24 cellular contexts compared by ENCODE assay signal in genomic region chr4:153064571-153064970, GRCh38.
A peak's percentile ranks its signal among the peaks of the same experiment; 100 is the strongest.
DNase-seq lines count a peak whose midpoint lies in the region; ATAC-seq and TF ChIP-seq lines count a peak whose summit lies in the region.
"Had no signal": no experiment of that assay in that cellular context is flagged by ENCODE, and none has a peak within 500 bp of the region (broad histone marks: within the 10 kb centered on the region; RNA-seq: fewer than 3 reads in every experiment).

No MANE protein-coding gene starts in this region.

- H3K27ac Mint-ChIP-seq in neural progenitor cell: no peak overlapping the region
- H3K27ac Mint-ChIP-seq in activated CD8-positive, alpha-beta memory T cell treated with anti-CD3 and anti-CD28 coated beads, Interleukin-2, amount 10 ng/mL, durations not matched to agents 7 days and 5 days: no peak overlapping the region
- H3K27ac Mint-ChIP-seq: activated CD4-positive, alpha-beta T cell treated with anti-CD3 and anti-CD28 coated beads for 36 hours had no signal

- in situ Hi-C loops in HAP-1 (cut with MboI; ENCODE audit: low sequenced_read_pairs): no loop called here

- H3K4me1 Mint-ChIP-seq in neural progenitor cell: peaks cover 14% of the 10 kb centered on the region
- H3K4me1 Mint-ChIP-seq in activated CD8-positive, alpha-beta memory T cell treated with anti-CD3 and anti-CD28 coated beads, Interleukin-2, amount 10 ng/mL, durations not matched to agents 7 days and 5 days: no peaks in the 10 kb centered on the region
- H3K4me1 Mint-ChIP-seq: activated CD4-positive, alpha-beta T cell treated with anti-CD3 and anti-CD28 coated beads for 36 hours had no signal

- H3K27ac ChIP-seq in neural progenitor cell: no peak overlapping the region
- H3K27ac ChIP-seq: adrenal gland, BLaER1 had no signal

- no peak overlapping the region for H3K4me3 Mint-ChIP-seq in neural progenitor cell
- H3K4me3 Mint-ChIP-seq in activated CD8-positive, alpha-beta memory T cell treated with anti-CD3 and anti-CD28 coated beads, Interleukin-2, amount 10 ng/mL, durations not matched to agents 7 days and 5 days: no peak overlapping the region
- H3K4me3 Mint-ChIP-seq: activated CD4-positive, alpha-beta T cell treated with anti-CD3 and anti-CD28 coated beads for 36 hours had no signal

- H3F3A ChIP-seq in neural progenitor cell (ENCODE audit: low read depth): no peaks in the 10 kb centered on the region

- CTCF ChIA-PET in activated CD8-positive, alpha-beta memory T cell treated with anti-CD3 and anti-CD28 coated beads, Interleukin-2, amount 10 ng/mL, durations not matched to agents 7 days and 5 days (lab: Charles Lee): no interaction called here

- H3K27me3 ChIP-seq in NT2/D1 (ENCODE audit: insufficient read depth, insufficient read length) (no peaks in the 10 kb centered on the region), neural progenitor cell (no peaks in the 10 kb centered on the region), HAP-1 (ENCODE audit: low read depth) (no peaks in the 10 kb centered on the region)
- H3K27me3 ChIP-seq: adrenal gland, BLaER1 had no signal

- peak overlapping the region; percentile 24 for H3K4me2 ChIP-seq in neural progenitor cell
- H3K4me2 ChIP-seq: BLaER1, smooth muscle cell had no signal

- H3K9ac ChIP-seq in NT2/D1 (ENCODE audit: insufficient read length, low read depth): peak overlapping the region; percentile 8
- no peak overlapping the region for H3K9ac ChIP-seq in neural progenitor cell
- H3K9ac ChIP-seq: BLaER1 had no signal

- no peaks in the 10 kb centered on the region for H3K9me3 Mint-ChIP-seq in neural progenitor cell
- H3K9me3 Mint-ChIP-seq in activated CD8-positive, alpha-beta memory T cell treated with anti-CD3 and anti-CD28 coated beads, Interleukin-2, amount 10 ng/mL, durations not matched to agents 7 days and 5 days (ENCODE audit: low read depth): no peaks in the 10 kb centered on the region

- no peaks in the 10 kb centered on the region for H4K20me1 ChIP-seq in neural progenitor cell (ENCODE audit: low read depth)
- H4K20me1 ChIP-seq: BLaER1 had no signal

- DNase-seq in D341Med (ENCODE audit: low spot score) (peak; percentile 48), NT2/D1 (ENCODE audit: low read depth, low spot score) (no peak), neural progenitor cell (ENCODE audit: low spot score) (peak; percentile 47), Ammon's horn (ENCODE audit: low spot score) (no peak), HAP-1 (ENCODE audit: low spot score in 2 of 2) (no peak)
- no peak for DNase-seq in activated CD8-positive, alpha-beta memory T cell treated with anti-CD3 and anti-CD28 coated beads, Interleukin-2, amount 10 ng/mL, durations not matched to agents 7 days and 5 days
- no peak for DNase-seq in activated CD8-positive, alpha-beta memory T cell treated with anti-CD3 and anti-CD28 coated beads, Interleukin-2, amount 50 U/mL, for 4 hours
- DNase-seq: activated CD4-positive, alpha-beta T cell treated with anti-CD3 and anti-CD28 coated beads for 36 hours; activated CD8-positive, alpha-beta memory T cell treated with anti-CD3 and anti-CD28 coated beads for 24 hours; activated naive CD4-positive, alpha-beta T cell treated with Interleukin-2 at 50 U/mL for 16 hours; activated T-cell treated with anti-CD3 and anti-CD28 coated beads, Interleukin-2, amount 50 U/mL, for 48 hours; adrenal gland; COR-L47; cortex of kidney; DND-41; kidney; NCI-H1417 treated with DMSO at 0.1 percent for 48 hours; NCI-H2107; stimulated activated CD4-positive, alpha-beta T cell treated with anti-CD3 and anti-CD28 coated beads, Interleukin-2, amount 100 ng/mL, for 24 hours; T-helper 1 cell had no signal

- TF ChIP-seq CTCF in neural progenitor cell (IDR thresholded peaks at IDR 0.05): no peak

- no peaks in the 10 kb centered on the region for H3K9me3 ChIP-seq in NT2/D1 (ENCODE audit: insufficient read depth, low read length)
- no peaks in the 10 kb centered on the region for H3K9me3 ChIP-seq in neural progenitor cell (ENCODE audit: low read depth)
- H3K9me3 ChIP-seq in HAP-1: no peaks in the 10 kb centered on the region; the same call in 1 of the 2 replicates
- H3K9me3 ChIP-seq: adrenal gland, BLaER1 had no signal

- H2AFZ ChIP-seq in neural progenitor cell (replicated peaks): peak overlapping the region; percentile 99

- peak; percentile 35 for ATAC-seq in esophagus mucosa
- no peak for ATAC-seq in activated CD8-positive, alpha-beta memory T cell treated with anti-CD3 and anti-CD28 coated beads, Interleukin-2, amount 10 ng/mL, durations not matched to agents 7 days and 5 days
- ATAC-seq: activated CD4-positive, alpha-beta T cell treated with anti-CD3 and anti-CD28 coated beads for 36 hours; GM12878 had no signal

- peaks cover 9% of the 10 kb centered on the region for H3K27me3 Mint-ChIP-seq in neural progenitor cell (ENCODE audit: insufficient read depth, low read depth)
- H3K27me3 Mint-ChIP-seq in activated CD8-positive, alpha-beta memory T cell treated with anti-CD3 and anti-CD28 coated beads, Interleukin-2, amount 10 ng/mL, durations not matched to agents 7 days and 5 days: peaks cover 13% of the 10 kb centered on the region
- H3K27me3 Mint-ChIP-seq: activated CD4-positive, alpha-beta T cell treated with anti-CD3 and anti-CD28 coated beads for 36 hours had no signal

- H3K79me2 ChIP-seq in neural progenitor cell (ENCODE audit: low read depth): no peaks in the 10 kb centered on the region

- no peaks in the 10 kb centered on the region for H3K36me3 ChIP-seq in NT2/D1 (ENCODE audit: insufficient read depth, insufficient read length, low read length)
- no peaks in the 10 kb centered on the region for H3K36me3 ChIP-seq in neural progenitor cell
- no peaks in the 10 kb centered on the region for H3K36me3 ChIP-seq in HAP-1 (replicated peaks)
- H3K36me3 ChIP-seq: adrenal gland, BLaER1 had no signal

- peaks cover 5% of the 10 kb centered on the region for H3K4me1 ChIP-seq in NT2/D1 (ENCODE audit: insufficient read depth, insufficient read length)
- peaks cover 22% of the 10 kb centered on the region for H3K4me1 ChIP-seq in neural progenitor cell
- 0 out of 2 replicates have a peak, but pooled peaks cover 2% of the 10 kb centered on the region for H3K4me1 ChIP-seq in HAP-1
- H3K4me1 ChIP-seq: adrenal gland, BLaER1 had no signal

- H3K4me3 ChIP-seq in NT2/D1 (ENCODE audit: insufficient read length, low read depth) (no peak overlapping the region), neural progenitor cell (no peak overlapping the region), HAP-1 (no peak overlapping the region)
- H3K4me3 ChIP-seq: adrenal gland, BLaER1, GM12878, smooth muscle cell had no signal

- H3K36me3 Mint-ChIP-seq in neural progenitor cell: no peaks in the 10 kb centered on the region
- no peaks in the 10 kb centered on the region for H3K36me3 Mint-ChIP-seq in activated CD8-positive, alpha-beta memory T cell treated with anti-CD3 and anti-CD28 coated beads, Interleukin-2, amount 10 ng/mL, durations not matched to agents 7 days and 5 days

Comparison
In these comparisons a context has a peak if more than half of its experiments do, and no peak if none do; other contexts are left out.
1. DNase-seq: peak in D341Med (single experiment) and neural progenitor cell (single experiment); none in NT2/D1 (single experiment), activated CD8-positive, alpha-beta memory T cell treated with anti-CD3 and anti-CD28 coated beads, Interleukin-2, amount 10 ng/mL, durations not matched to agents 7 days and 5 days (single experiment), Ammon's horn (single experiment), HAP-1 (0 of 2) and activated CD8-positive, alpha-beta memory T cell treated with anti-CD3 and anti-CD28 coated beads, Interleukin-2, amount 50 U/mL, for 4 hours (single experiment).